1 cellular context compared by ENCODE assay signal in the genomic region with DNA sequence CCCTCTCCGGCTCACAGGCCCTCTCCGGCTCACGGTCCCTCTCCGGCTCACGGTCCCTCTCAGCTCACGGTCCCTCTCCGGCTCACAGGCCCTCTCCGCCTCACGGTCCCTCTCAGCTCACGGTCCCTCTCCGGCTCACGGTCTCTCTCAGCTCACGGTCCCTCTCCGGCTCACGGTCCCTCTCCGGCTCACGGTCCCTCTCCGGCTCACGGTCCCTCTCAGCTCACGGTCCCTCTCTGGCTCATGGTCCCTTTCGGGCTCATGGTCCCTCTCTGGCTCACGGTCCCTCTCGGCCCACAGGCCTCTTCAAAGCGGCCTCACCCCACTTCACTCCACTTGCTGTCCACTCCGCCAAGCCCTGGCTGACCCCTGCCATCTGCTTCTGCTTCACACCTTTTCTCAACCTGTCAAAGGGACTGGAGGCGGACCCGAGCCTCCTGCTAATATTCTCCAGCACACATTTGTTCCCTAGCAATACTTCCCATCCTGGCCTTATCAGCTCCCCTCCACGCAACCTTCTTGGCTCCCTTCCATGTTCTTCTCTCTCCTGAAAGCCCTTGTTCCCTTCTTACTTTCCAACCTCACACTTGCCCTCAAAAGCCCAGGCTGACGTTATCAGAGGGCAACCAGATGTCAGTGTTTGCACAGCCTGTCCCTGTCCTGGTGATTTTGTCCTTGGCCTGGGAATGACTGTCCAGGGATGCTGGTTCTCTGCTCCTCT.
A peak's percentile ranks its signal among the peaks of the same experiment; 100 is the strongest.
TF ChIP-seq lines count a peak whose summit lies in the region.

No MANE protein-coding gene starts in this region.

TF ChIP-seq in K562, 482 proteins besides CTCF, POLR2A, EP300 and RAD21 (continued from another document and continues in another):
- TF ChIP-seq SMAD2 (IDR thresholded peaks at IDR 0.05; ENCODE audit: low read depth, low read length) (no peak), MYC (IDR thresholded peaks at IDR 0.05; ENCODE audit: low read depth, low read length) (peak; percentile 62), MYC (CRISPR knock-in tag; IDR thresholded peaks at IDR 0.05; ENCODE audit: borderline replicate concordance, low read depth) (no peak), SIX5 (IDR thresholded peaks at IDR 0.05; ENCODE audit: borderline replicate concordance in 1 of 2, insufficient read depth in 1 of 2, low read depth in 1 of 2, low read length in 2 of 2) (no peak), ZNF121 (CRISPR knock-in tag; conservative IDR thresholded peaks at IDR 0.05) (no peak), RBM34 (IDR thresholded peaks at IDR 0.05; ENCODE audit: borderline replicate concordance, insufficient read depth, low read length) (no peak), ELF2 (CRISPR knock-in tag; IDR thresholded peaks at IDR 0.05) (no peak), RFX7 (CRISPR knock-in tag; IDR thresholded peaks at IDR 0.05) (no peak), STAG1 (CRISPR knock-in tag; IDR thresholded peaks at IDR 0.05; ENCODE audit: borderline replicate concordance) (no peak), NFIX (CRISPR knock-in tag; IDR thresholded peaks at IDR 0.05; ENCODE audit: low read depth) (peak; percentile 16; the same call in 1 of the 2 replicates), BACH1 (tag; IDR thresholded peaks at IDR 0.05) (no peak), ZNF23 (CRISPR knock-in tag; IDR thresholded peaks at IDR 0.05) (no peak), MAZ (CRISPR knock-in tag; conservative IDR thresholded peaks at IDR 0.05 in 1 of 2, IDR thresholded peaks at IDR 0.05 in 1 of 2) (peak; percentile 25 to 40; a peak in 1 of 4 replicates), ETV6 (IDR thresholded peaks at IDR 0.05; ENCODE audit: borderline replicate concordance in 1 of 2, low read depth in 2 of 2, low read length in 1 of 2) (no peak), ETV6 (CRISPR knock-in tag; IDR thresholded peaks at IDR 0.05; ENCODE audit: borderline replicate concordance) (no peak), SUPT5H (IDR thresholded peaks at IDR 0.05) (no peak), CBX8 (IDR thresholded peaks at IDR 0.05; ENCODE audit: borderline replicate concordance, extremely low read depth, low read depth, low read length, poor library complexity, severe bottlenecking) (no peak), ZBTB8A (IDR thresholded peaks at IDR 0.05; ENCODE audit: partially characterized antibody) (no peak), CBFA2T2 (conservative IDR thresholded peaks at IDR 0.05) (peak; percentile 97), ZNF444 (CRISPR knock-in tag; IDR thresholded peaks at IDR 0.05) (no peak), RBM15 (IDR thresholded peaks at IDR 0.05; ENCODE audit: insufficient read depth, low read length) (no peak), NR3C1 (CRISPR knock-in tag; IDR thresholded peaks at IDR 0.05) (no peak), ZNF165 (CRISPR knock-in tag; IDR thresholded peaks at IDR 0.05; ENCODE audit: borderline replicate concordance) (no peak), TGIF2 (CRISPR knock-in tag; IDR thresholded peaks at IDR 0.05) (no peak), C11orf30 (IDR thresholded peaks at IDR 0.05; ENCODE audit: low read depth) (no peak), TSC22D4 (tag; IDR thresholded peaks at IDR 0.05) (no peak), ZKSCAN1 (IDR thresholded peaks at IDR 0.05; ENCODE audit: low read depth, low read length) (no peak), ZNF707 (CRISPR knock-in tag; conservative IDR thresholded peaks at IDR 0.05) (no peak), NR4A1 (CRISPR knock-in tag; IDR thresholded peaks at IDR 0.05) (no peak), NR4A1 (tag; IDR thresholded peaks at IDR 0.05) (peak; percentile 54; the same call in 1 of the 2 replicates), POLR3A (IDR thresholded peaks at IDR 0.05; ENCODE audit: borderline replicate concordance, extremely low read depth, insufficient read depth, insufficient read length) (no peak)
- TF ChIP-seq, protein P1, sequence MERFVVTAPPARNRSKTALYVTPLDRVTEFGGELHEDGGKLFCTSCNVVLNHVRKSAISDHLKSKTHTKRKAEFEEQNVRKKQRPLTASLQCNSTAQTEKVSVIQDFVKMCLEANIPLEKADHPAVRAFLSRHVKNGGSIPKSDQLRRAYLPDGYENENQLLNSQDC (CRISPR knock-in tag; IDR thresholded peaks at IDR 0.05), result no peak
- TF ChIP-seq, protein P2, sequence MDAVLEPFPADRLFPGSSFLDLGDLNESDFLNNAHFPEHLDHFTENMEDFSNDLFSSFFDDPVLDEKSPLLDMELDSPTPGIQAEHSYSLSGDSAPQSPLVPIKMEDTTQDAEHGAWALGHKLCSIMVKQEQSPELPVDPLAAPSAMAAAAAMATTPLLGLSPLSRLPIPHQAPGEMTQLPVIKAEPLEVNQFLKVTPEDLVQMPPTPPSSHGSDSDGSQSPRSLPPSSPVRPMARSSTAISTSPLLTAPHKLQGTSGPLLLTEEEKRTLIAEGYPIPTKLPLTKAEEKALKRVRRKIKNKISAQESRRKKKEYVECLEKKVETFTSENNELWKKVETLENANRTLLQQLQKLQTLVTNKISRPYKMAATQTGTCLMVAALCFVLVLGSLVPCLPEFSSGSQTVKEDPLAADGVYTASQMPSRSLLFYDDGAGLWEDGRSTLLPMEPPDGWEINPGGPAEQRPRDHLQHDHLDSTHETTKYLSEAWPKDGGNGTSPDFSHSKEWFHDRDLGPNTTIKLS (IDR thresholded peaks at IDR 0.05; ENCODE audit: borderline replicate concordance, low read depth), result peak; percentile 54; the same call in 1 of the 2 replicates
- TF ChIP-seq, protein P3, sequence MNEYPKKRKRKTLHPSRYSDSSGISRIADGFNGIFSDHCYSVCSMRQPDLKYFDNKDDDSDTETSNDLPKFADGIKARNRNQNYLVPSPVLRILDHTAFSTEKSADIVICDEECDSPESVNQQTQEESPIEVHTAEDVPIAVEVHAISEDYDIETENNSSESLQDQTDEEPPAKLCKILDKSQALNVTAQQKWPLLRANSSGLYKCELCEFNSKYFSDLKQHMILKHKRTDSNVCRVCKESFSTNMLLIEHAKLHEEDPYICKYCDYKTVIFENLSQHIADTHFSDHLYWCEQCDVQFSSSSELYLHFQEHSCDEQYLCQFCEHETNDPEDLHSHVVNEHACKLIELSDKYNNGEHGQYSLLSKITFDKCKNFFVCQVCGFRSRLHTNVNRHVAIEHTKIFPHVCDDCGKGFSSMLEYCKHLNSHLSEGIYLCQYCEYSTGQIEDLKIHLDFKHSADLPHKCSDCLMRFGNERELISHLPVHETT (CRISPR knock-in tag; conservative IDR thresholded peaks at IDR 0.05 in 1 of 2, IDR thresholded peaks at IDR 0.05 in 1 of 2), result no peak
- TF ChIP-seq, protein P4, sequence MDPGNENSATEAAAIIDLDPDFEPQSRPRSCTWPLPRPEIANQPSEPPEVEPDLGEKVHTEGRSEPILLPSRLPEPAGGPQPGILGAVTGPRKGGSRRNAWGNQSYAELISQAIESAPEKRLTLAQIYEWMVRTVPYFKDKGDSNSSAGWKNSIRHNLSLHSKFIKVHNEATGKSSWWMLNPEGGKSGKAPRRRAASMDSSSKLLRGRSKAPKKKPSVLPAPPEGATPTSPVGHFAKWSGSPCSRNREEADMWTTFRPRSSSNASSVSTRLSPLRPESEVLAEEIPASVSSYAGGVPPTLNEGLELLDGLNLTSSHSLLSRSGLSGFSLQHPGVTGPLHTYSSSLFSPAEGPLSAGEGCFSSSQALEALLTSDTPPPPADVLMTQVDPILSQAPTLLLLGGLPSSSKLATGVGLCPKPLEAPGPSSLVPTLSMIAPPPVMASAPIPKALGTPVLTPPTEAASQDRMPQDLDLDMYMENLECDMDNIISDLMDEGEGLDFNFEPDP (CRISPR knock-in tag; IDR thresholded peaks at IDR 0.05), result no peak
- TF ChIP-seq, protein P5, sequence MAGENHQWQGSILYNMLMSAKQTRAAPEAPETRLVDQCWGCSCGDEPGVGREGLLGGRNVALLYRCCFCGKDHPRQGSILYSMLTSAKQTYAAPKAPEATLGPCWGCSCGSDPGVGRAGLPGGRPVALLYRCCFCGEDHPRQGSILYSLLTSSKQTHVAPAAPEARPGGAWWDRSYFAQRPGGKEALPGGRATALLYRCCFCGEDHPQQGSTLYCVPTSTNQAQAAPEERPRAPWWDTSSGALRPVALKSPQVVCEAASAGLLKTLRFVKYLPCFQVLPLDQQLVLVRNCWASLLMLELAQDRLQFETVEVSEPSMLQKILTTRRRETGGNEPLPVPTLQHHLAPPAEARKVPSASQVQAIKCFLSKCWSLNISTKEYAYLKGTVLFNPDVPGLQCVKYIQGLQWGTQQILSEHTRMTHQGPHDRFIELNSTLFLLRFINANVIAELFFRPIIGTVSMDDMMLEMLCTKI (IDR thresholded peaks at IDR 0.05; ENCODE audit: partially characterized antibody), result no peak
- TF ChIP-seq, protein P6, sequence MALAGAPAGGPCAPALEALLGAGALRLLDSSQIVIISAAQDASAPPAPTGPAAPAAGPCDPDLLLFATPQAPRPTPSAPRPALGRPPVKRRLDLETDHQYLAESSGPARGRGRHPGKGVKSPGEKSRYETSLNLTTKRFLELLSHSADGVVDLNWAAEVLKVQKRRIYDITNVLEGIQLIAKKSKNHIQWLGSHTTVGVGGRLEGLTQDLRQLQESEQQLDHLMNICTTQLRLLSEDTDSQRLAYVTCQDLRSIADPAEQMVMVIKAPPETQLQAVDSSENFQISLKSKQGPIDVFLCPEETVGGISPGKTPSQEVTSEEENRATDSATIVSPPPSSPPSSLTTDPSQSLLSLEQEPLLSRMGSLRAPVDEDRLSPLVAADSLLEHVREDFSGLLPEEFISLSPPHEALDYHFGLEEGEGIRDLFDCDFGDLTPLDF (CRISPR knock-in tag; IDR thresholded peaks at IDR 0.05), result 0 out of 2 replicates have a peak, but pooled peaks have one; percentile 17
- TF ChIP-seq, protein P7, sequence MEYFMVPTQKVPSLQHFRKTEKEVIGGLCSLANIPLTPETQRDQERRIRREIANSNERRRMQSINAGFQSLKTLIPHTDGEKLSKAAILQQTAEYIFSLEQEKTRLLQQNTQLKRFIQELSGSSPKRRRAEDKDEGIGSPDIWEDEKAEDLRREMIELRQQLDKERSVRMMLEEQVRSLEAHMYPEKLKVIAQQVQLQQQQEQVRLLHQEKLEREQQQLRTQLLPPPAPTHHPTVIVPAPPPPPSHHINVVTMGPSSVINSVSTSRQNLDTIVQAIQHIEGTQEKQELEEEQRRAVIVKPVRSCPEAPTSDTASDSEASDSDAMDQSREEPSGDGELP (CRISPR knock-in tag; IDR thresholded peaks at IDR 0.05; ENCODE audit: borderline replicate concordance), result peak; percentile 70; the same call in 1 of the 2 replicates
- TF ChIP-seq, protein P8, sequence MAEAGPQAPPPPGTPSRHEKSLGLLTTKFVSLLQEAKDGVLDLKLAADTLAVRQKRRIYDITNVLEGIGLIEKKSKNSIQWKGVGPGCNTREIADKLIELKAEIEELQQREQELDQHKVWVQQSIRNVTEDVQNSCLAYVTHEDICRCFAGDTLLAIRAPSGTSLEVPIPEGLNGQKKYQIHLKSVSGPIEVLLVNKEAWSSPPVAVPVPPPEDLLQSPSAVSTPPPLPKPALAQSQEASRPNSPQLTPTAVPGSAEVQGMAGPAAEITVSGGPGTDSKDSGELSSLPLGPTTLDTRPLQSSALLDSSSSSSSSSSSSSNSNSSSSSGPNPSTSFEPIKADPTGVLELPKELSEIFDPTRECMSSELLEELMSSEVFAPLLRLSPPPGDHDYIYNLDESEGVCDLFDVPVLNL (CRISPR knock-in tag; IDR thresholded peaks at IDR 0.05; ENCODE audit: low read depth), result no peak
- TF ChIP-seq, protein P9, sequence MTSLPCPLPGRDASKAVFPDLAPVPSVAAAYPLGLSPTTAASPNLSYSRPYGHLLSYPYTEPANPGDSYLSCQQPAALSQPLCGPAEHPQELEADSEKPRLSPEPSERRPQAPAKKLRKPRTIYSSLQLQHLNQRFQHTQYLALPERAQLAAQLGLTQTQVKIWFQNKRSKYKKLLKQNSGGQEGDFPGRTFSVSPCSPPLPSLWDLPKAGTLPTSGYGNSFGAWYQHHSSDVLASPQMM (CRISPR knock-in tag; IDR thresholded peaks at IDR 0.05), result no peak
- TF ChIP-seq, protein P10, sequence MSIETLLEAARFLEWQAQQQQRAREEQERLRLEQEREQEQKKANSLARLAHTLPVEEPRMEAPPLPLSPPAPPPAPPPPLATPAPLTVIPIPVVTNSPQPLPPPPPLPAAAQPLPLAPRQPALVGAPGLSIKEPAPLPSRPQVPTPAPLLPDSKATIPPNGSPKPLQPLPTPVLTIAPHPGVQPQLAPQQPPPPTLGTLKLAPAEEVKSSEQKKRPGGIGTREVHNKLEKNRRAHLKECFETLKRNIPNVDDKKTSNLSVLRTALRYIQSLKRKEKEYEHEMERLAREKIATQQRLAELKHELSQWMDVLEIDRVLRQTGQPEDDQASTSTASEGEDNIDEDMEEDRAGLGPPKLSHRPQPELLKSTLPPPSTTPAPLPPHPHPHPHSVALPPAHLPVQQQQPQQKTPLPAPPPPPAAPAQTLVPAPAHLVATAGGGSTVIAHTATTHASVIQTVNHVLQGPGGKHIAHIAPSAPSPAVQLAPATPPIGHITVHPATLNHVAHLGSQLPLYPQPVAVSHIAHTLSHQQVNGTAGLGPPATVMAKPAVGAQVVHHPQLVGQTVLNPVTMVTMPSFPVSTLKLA (conservative IDR thresholded peaks at IDR 0.05), result peak in 1 of 2 experiments; percentile 56; a peak in 1 of 4 replicates
- TF ChIP-seq, protein P11, sequence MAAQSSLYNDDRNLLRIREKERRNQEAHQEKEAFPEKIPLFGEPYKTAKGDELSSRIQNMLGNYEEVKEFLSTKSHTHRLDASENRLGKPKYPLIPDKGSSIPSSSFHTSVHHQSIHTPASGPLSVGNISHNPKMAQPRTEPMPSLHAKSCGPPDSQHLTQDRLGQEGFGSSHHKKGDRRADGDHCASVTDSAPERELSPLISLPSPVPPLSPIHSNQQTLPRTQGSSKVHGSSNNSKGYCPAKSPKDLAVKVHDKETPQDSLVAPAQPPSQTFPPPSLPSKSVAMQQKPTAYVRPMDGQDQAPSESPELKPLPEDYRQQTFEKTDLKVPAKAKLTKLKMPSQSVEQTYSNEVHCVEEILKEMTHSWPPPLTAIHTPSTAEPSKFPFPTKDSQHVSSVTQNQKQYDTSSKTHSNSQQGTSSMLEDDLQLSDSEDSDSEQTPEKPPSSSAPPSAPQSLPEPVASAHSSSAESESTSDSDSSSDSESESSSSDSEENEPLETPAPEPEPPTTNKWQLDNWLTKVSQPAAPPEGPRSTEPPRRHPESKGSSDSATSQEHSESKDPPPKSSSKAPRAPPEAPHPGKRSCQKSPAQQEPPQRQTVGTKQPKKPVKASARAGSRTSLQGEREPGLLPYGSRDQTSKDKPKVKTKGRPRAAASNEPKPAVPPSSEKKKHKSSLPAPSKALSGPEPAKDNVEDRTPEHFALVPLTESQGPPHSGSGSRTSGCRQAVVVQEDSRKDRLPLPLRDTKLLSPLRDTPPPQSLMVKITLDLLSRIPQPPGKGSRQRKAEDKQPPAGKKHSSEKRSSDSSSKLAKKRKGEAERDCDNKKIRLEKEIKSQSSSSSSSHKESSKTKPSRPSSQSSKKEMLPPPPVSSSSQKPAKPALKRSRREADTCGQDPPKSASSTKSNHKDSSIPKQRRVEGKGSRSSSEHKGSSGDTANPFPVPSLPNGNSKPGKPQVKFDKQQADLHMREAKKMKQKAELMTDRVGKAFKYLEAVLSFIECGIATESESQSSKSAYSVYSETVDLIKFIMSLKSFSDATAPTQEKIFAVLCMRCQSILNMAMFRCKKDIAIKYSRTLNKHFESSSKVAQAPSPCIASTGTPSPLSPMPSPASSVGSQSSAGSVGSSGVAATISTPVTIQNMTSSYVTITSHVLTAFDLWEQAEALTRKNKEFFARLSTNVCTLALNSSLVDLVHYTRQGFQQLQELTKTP (IDR thresholded peaks at IDR 0.05; ENCODE audit: low read depth in 1 of 2, partially characterized antibody in 2 of 2), result peak in 1 of 2 experiments; percentile 85
- TF ChIP-seq, protein P12, sequence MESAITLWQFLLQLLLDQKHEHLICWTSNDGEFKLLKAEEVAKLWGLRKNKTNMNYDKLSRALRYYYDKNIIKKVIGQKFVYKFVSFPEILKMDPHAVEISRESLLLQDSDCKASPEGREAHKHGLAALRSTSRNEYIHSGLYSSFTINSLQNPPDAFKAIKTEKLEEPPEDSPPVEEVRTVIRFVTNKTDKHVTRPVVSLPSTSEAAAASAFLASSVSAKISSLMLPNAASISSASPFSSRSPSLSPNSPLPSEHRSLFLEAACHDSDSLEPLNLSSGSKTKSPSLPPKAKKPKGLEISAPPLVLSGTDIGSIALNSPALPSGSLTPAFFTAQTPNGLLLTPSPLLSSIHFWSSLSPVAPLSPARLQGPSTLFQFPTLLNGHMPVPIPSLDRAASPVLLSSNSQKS (CRISPR knock-in tag; IDR thresholded peaks at IDR 0.05), result no peak
